In genomic region chr18:13025233-13025632, GRCh38 we compare ENCODE assay signal across 24 cellular contexts. TPM values are rescaled to one million over a fixed set of nuclear protein-coding genes. Genes with fewer than 3 reads are reported as not detected.
A peak's percentile ranks its signal among the peaks of the same experiment; 100 is the strongest.
DNase-seq lines count a peak whose midpoint lies in the region; ATAC-seq, FAIRE-seq and TF ChIP-seq lines count a peak whose summit lies in the region.
"Had no signal": no experiment of that assay in that cellular context is flagged by ENCODE, and none has a peak within 500 bp of the region (broad histone marks: within the 10 kb centered on the region; RNA-seq: fewer than 3 reads in every experiment).

No MANE protein-coding gene starts in this region.

- H4K20me1 ChIP-seq in HepG2 (ENCODE audit: insufficient read depth, low read length): no peaks in the 10 kb centered on the region
- no peaks in the 10 kb centered on the region for H4K20me1 ChIP-seq in K562 (replicated peaks; ENCODE audit: control insufficient read depth, insufficient read depth, low read length)
- H4K20me1 ChIP-seq: BLaER1 treated with 17β-estradiol and CSF1 and Interleukin-3, amounts not matched to agents 10 nM and 100 nM had no signal

- H3K36me3 ChIP-seq in HepG2 (replicated peaks in 1 of 2; ENCODE audit: control insufficient read depth in 1 of 2, insufficient read depth in 2 of 2, low read length in 2 of 2): peaks cover 2 to 52% of the 10 kb centered on the region in 2 experiments
- H3K36me3 ChIP-seq in right lobe of liver: peaks cover 0 to 11% (median 2%) of the 10 kb centered on the region in 4 donors
- peaks cover 72% of the 10 kb centered on the region for H3K36me3 ChIP-seq in K562 (ENCODE audit: control insufficient read depth, insufficient read depth, low read length)

- H3K4me1 ChIP-seq in HepG2 (ENCODE audit: insufficient read depth, low read length) (no peaks in the 10 kb centered on the region), right lobe of liver (no peaks in the 10 kb centered on the region), K562 (replicated peaks in 1 of 2; ENCODE audit: control insufficient read depth in 2 of 2, insufficient read depth in 2 of 2, low read length in 2 of 2) (no peaks in the 10 kb centered on the region)
- H3K4me1 ChIP-seq: A549; BE2C; BLaER1 treated with 17β-estradiol and CSF1 and Interleukin-3, amounts not matched to agents 10 nM and 100 nM had no signal

- H3K4me2 ChIP-seq in HepG2 (ENCODE audit: low read depth, low read length): no peak overlapping the region
- H3K4me2 ChIP-seq in K562 (ENCODE audit: insufficient read depth, low read length): no peak overlapping the region
- H3K4me2 ChIP-seq: A549; BLaER1 treated with 17β-estradiol and CSF1 and Interleukin-3, amounts not matched to agents 10 nM and 100 nM; GM23338 had no signal

- H3K9me1 ChIP-seq in K562 (ENCODE audit: control insufficient read depth, insufficient read depth, low read length): no peaks in the 10 kb centered on the region

- ATAC-seq in HepG2 (no peak), right lobe of liver (no peak), K562 (no peak)
- ATAC-seq: A549, GM12878, GM23338 had no signal

- CTCF ChIA-PET in HepG2 (lab: Yijun Ruan, JAX; ENCODE audit: low intra/inter-chr PET ratio, low total read pairs): no interaction called here
- CTCF ChIA-PET in K562 (lab: Yijun Ruan, JAX; ENCODE audit: low intra/inter-chr PET ratio): no interaction called here

- no peak for TF ChIP-seq CTCF in HepG2 (CRISPR knock-in tag; IDR thresholded peaks at IDR 0.05)
- TF ChIP-seq CTCF in right lobe of liver (IDR thresholded peaks at IDR 0.05): no peak
- TF ChIP-seq CTCF in K562 (IDR thresholded peaks at IDR 0.05 in 2 of 3, conservative IDR thresholded peaks at IDR 0.05 in 1 of 3; ENCODE audit: insufficient read depth in 2 of 3, low read depth in 1 of 3, low read length in 3 of 3): no peak

- H3K27ac ChIP-seq in HepG2 (ENCODE audit: extremely low read length, insufficient read depth, low read length) (no peak overlapping the region), right lobe of liver (no peak overlapping the region), K562 (ENCODE audit: extremely low read depth, low read depth, low read length) (no peak overlapping the region)
- H3K27ac ChIP-seq: A549; BLaER1 treated with 17β-estradiol and CSF1 and Interleukin-3, amounts not matched to agents 10 nM and 100 nM had no signal

- no peak overlapping the region for H3K4me3 ChIP-seq in HepG2 (replicated peaks in 1 of 3; ENCODE audit: insufficient read depth in 1 of 3, low read depth in 2 of 3, low read length in 3 of 3)
- no peak overlapping the region for H3K4me3 ChIP-seq in right lobe of liver
- H3K4me3 ChIP-seq in K562: no peak overlapping the region
- H3K4me3 ChIP-seq: A549; BLaER1 treated with 17β-estradiol and CSF1 and Interleukin-3, amounts not matched to agents 10 nM and 100 nM; GM12878; GM23338; HAP-1 had no signal

- H3K79me2 ChIP-seq in HepG2 (ENCODE audit: insufficient read depth, low read length): peaks cover 5% of the 10 kb centered on the region
- H3K79me2 ChIP-seq in K562 (ENCODE audit: control insufficient read depth, insufficient read depth, low read length): peaks cover 50% of the 10 kb centered on the region

- FAIRE-seq in HepG2 (lab: Jason Lieb, UNC): no peak
- no peak for FAIRE-seq in K562 (lab: Jason Lieb, UNC)
- FAIRE-seq in urothelium cell line (lab: Jason Lieb, UNC): peak; percentile 30
- FAIRE-seq: A549, D721Med, GM12878, GM19239, H54 had no signal

- no peak for TF ChIP-seq EP300 in HepG2 (IDR thresholded peaks at IDR 0.05; ENCODE audit: low read depth in 2 of 2, low read length in 2 of 2)
- TF ChIP-seq EP300 in HepG2 (CRISPR knock-in tag; IDR thresholded peaks at IDR 0.05; ENCODE audit: borderline replicate concordance): no peak
- TF ChIP-seq EP300 in K562 (IDR thresholded peaks at IDR 0.05; ENCODE audit: low read length): no peak

- H3K9ac ChIP-seq in HepG2 (ENCODE audit: insufficient read depth, low read depth, low read length) (no peak overlapping the region), K562 (ENCODE audit: insufficient read depth in 1 of 2, low read depth in 2 of 2, low read length in 2 of 2) (no peak overlapping the region)
- H3K9ac ChIP-seq: BLaER1 treated with 17β-estradiol and CSF1 and Interleukin-3, amounts not matched to agents 10 nM and 100 nM had no signal

- 94% methylated on average over 2 of the region's 2 CpGs for WGBS in HepG2 (ENCODE audit: low lambda C conversion rate)
- 100% methylated on average over 2 of the region's 2 CpGs for WGBS in right lobe of liver (ENCODE audit: insufficient coverage, low coverage, low lambda C conversion rate, missing lambda C conversion rate)
- 96% methylated on average over 2 of the region's 2 CpGs for WGBS in K562 (ENCODE audit: insufficient coverage, low coverage, missing lambda C conversion rate)

- DNase-seq in HepG2 (ENCODE audit: low spot score) (no peak), right lobe of liver (no peak), K562 (ENCODE audit: extremely low read depth in 1 of 4, low spot score in 3 of 4) (no peak), urothelium cell line (ENCODE audit: low spot score) (no peak), NCI-H1048 (lab: John Stamatoyannopoulos, UW) (no peak)
- no peak for DNase-seq in activated T-cell treated with anti-CD3 and anti-CD28 coated beads, Interleukin-2, amount 50 U/mL, for 48 hours
- DNase-seq: 8988T; ACHN; AML-193; BE2C; CD4-positive, alpha-beta T cell; CD8-positive, alpha-beta memory T cell; DMS 273 treated with DMSO at 0.1 percent for 48 hours; DMS79; EL; GDM1 had no signal

- intact Hi-C loops in HepG2 (cut with micrococcal nuclease; ENCODE audit: unreplicated experiment): no loop called here
- intact Hi-C loops in right lobe of liver (cut with DNase I): no loop called here
- intact Hi-C loops in K562 (cut with micrococcal nuclease): no loop called here

- BruUV-seq in HepG2 (replicated peaks; lab: Mats Ljungman, UMichigan): no TSS peak
- no TSS peak for BruUV-seq in K562 (replicated peaks; lab: Mats Ljungman, UMichigan)

- TF ChIP-seq POLR2A in HepG2 (IDR thresholded peaks at IDR 0.05; ENCODE audit: insufficient read depth in 1 of 2, low read depth in 2 of 2, low read length in 2 of 2): no peak
- no peak for TF ChIP-seq POLR2A in right lobe of liver (IDR thresholded peaks at IDR 0.05)
- no peak for TF ChIP-seq POLR2A in K562 (conservative IDR thresholded peaks at IDR 0.05)

- H3K27me3 ChIP-seq in HepG2 (ENCODE audit: control insufficient read depth in 1 of 2, insufficient read depth in 2 of 2, low read length in 2 of 2) (no peaks in the 10 kb centered on the region), right lobe of liver (no peaks in the 10 kb centered on the region), K562 (ENCODE audit: control insufficient read depth in 2 of 2, insufficient read depth in 2 of 2, low read length in 2 of 2) (no peaks in the 10 kb centered on the region)
- H3K27me3 ChIP-seq: BE2C; BLaER1 treated with 17β-estradiol and CSF1 and Interleukin-3, amounts not matched to agents 10 nM and 100 nM had no signal

- in situ Hi-C loops in HepG2 (cut with HindIII; ENCODE audit: extremely low pct_ligation_motif_present, low pct_unique_long_range_greater_than_20kb) (no loop called here), K562 (cut with MboI) (no loop called here)

- TF ChIP-seq RAD21 in HepG2 (CRISPR knock-in tag; IDR thresholded peaks at IDR 0.05) (no peak), K562 (CRISPR knock-in tag; conservative IDR thresholded peaks at IDR 0.05 in 1 of 2, IDR thresholded peaks at IDR 0.05 in 1 of 2) (no peak)

- no peak overlapping the region for H2AFZ ChIP-seq in HepG2 (ENCODE audit: low read length)
- H2AFZ ChIP-seq in K562 (ENCODE audit: low read depth, low read length): no peak overlapping the region
- H2AFZ ChIP-seq: GM23338 had no signal

- no peaks in the 10 kb centered on the region for H3K9me3 ChIP-seq in HepG2 (ENCODE audit: low read length)
- H3K9me3 ChIP-seq in right lobe of liver: no peaks in the 10 kb centered on the region
- H3K9me3 ChIP-seq in K562 (replicated peaks; ENCODE audit: control insufficient read depth, insufficient read depth, low read depth, low read length): no peaks in the 10 kb centered on the region
- H3K9me3 ChIP-seq: A549, BE2C, HAP-1 had no signal

- POLR2A ChIA-PET in HepG2 (lab: Yijun Ruan, JAX): no interaction called here
- POLR2A ChIA-PET in K562 (lab: Yijun Ruan, JAX): no interaction called here

RNA-seq across cellular contexts. Expression of gene CEP192, which starts 34.1 kb away (rescaled TPM):
- total RNA-seq in HepG2 (2016; rRNA removed; fragmentation: Illumina TruSeq; extraction: Trizol) (24.7 and 33.6 TPM in 2 replicates), right lobe of liver (1 to 10 TPM; 7.5 to 9.1 (median 8.3) TPM), K562 (2014; rRNA removed) (27.5 and 31.3 TPM in 2 replicates), K562 (2014; rRNA removed; fragmentation: Illumina TruSeq; extraction: Trizol) (45.9 and 47.3 TPM in 2 replicates), K562 (2015; rRNA removed; fragmentation: Illumina TruSeq; extraction: Trizol) (45.1 and 48.0 TPM in 2 replicates), K562 (2021) (35.8 and 41.6 TPM in 2 replicates)
- total RNA-seq in HepG2 (2016; cell fraction: cytosol; rRNA removed; fragmentation: Illumina TruSeq; extraction: Trizol; ENCODE audit: low read depth): 50.8 and 65.5 TPM in 2 replicates
- total RNA-seq in HepG2 (2016; cell fraction: insoluble cytoplasmic fraction; rRNA removed; fragmentation: Illumina TruSeq; extraction: Trizol): 24.0 and 29.5 TPM in 2 replicates
- total RNA-seq in HepG2 (2016; cell fraction: membrane; rRNA removed; fragmentation: Illumina TruSeq; extraction: Trizol): 48.0 and 59.3 TPM in 2 replicates
- total RNA-seq in HepG2 (2016; cell fraction: nucleus; rRNA removed; fragmentation: Illumina TruSeq; extraction: Trizol): 28.6 and 34.6 TPM in 2 replicates
- polyA plus RNA-seq in HepG2 (2011; rRNA removed) (12.2 and 15.3 TPM in 2 replicates), K562 (2011; rRNA removed) (51.9 and 54.4 TPM in 2 replicates), K562 (2014; fragmentation: Illumina TruSeq; extraction: Trizol) (30.7 and 37.9 TPM in 2 replicates), K562 (2014; fragmentation: Nextera tagmentation; extraction: Ambion mirVana) (10 to 100 TPM; 14.4 to 30.5 TPM), K562 (2014; rRNA removed) (30.9 and 34.9 TPM in 2 replicates)
- 6.1 and 8.7 TPM in 2 replicates for polyA plus RNA-seq in HepG2 (2011; cell fraction: cytosol; rRNA removed)
- polyA plus RNA-seq in HepG2 (2011; cell fraction: nucleus; rRNA removed): 14.1 and 15.3 TPM in 2 replicates
- 6.9 and 10.2 TPM in 2 replicates for polyA plus RNA-seq in HepG2 (2012)
- 1.0 and 1.6 TPM in 2 replicates for polyA plus RNA-seq in HepG2 (2016; cell fraction: cytosol; fragmentation: Illumina TruSeq; extraction: Trizol; ENCODE audit: low read depth)
- 16.2 and 18.0 TPM in 2 replicates for polyA plus RNA-seq in HepG2 (2016; cell fraction: insoluble cytoplasmic fraction; fragmentation: Illumina TruSeq; extraction: Trizol; ENCODE audit: low read depth)
- 3.0 and 3.3 TPM in 2 replicates for polyA plus RNA-seq in HepG2 (2016; cell fraction: membrane; fragmentation: Illumina TruSeq; extraction: Trizol; ENCODE audit: low read depth)
- 27.2 and 34.7 TPM in 2 replicates for polyA plus RNA-seq in HepG2 (2016; cell fraction: nucleus; fragmentation: Illumina TruSeq; extraction: Trizol; ENCODE audit: insufficient read depth, low read depth)
- 30.4 and 77.0 TPM in 2 replicates for polyA minus RNA-seq in HepG2 (2011; rRNA and poly(A)+ RNA removed; ENCODE audit: low replicate concordance)
- 20.5 and 21.1 TPM in 2 replicates for polyA minus RNA-seq in HepG2 (2011; cell fraction: cytosol; rRNA and poly(A)+ RNA removed)
- 48.3 and 49.1 TPM in 2 replicates for polyA minus RNA-seq in HepG2 (2011; cell fraction: nucleus; rRNA and poly(A)+ RNA removed)
- 63.0 and 175 TPM in 2 replicates for total RNA-seq in K562 (2011; cell fraction: chromatin; rRNA removed; ENCODE audit: low replicate concordance)
- 44.0 and 64.6 TPM in 2 replicates for total RNA-seq in K562 (2011; cell fraction: nucleolus; rRNA removed)
- total RNA-seq in K562 (2011; cell fraction: nucleoplasm; rRNA removed): 59.5 and 69.4 TPM in 2 replicates
- polyA plus RNA-seq in K562 (2011; cell fraction: cytosol; rRNA removed): 16.3 and 30.9 TPM in 2 replicates
- polyA plus RNA-seq in K562 (2011; cell fraction: nucleus; rRNA removed): 67.0 and 100 TPM in 2 replicates
- polyA plus RNA-seq in K562 (2012): 23.2 and 25.4 TPM in 2 replicates
- 109 and 127 TPM in 2 replicates for polyA minus RNA-seq in K562 (2011; rRNA and poly(A)+ RNA removed)
- 34.9 and 45.1 TPM in 2 replicates for polyA minus RNA-seq in K562 (2011; cell fraction: cytosol; rRNA and poly(A)+ RNA removed)
- 63.0 and 107 TPM in 2 replicates for polyA minus RNA-seq in K562 (2011; cell fraction: nucleus; rRNA and poly(A)+ RNA removed)

Comparison
In these comparisons a context has a peak if more than half of its experiments do, and no peak if none do; other contexts are left out.
1. Of the 241 proteins assayed by ChIP-seq in both HepG2 and K562: peak only in HepG2: none; only in K562: none; in both: ZNF121; in neither: 240.